ENCODE assay signal across 17 cellular contexts in genomic region chr11:95647805-95648379, GRCh38.
DNase-seq lines count a peak whose midpoint lies in the region; ATAC-seq and TF ChIP-seq lines count a peak whose summit lies in the region.
"Had no signal": no experiment of that assay in that cellular context is flagged by ENCODE, and none has a peak within 500 bp of the region (broad histone marks: within the 10 kb centered on the region; RNA-seq: fewer than 3 reads in every experiment).

No MANE protein-coding gene starts in this region.

- peaks cover 7% of the 10 kb centered on the region for H3K4me1 ChIP-seq in left ventricle myocardium inferior
- H3K4me1 ChIP-seq in prostate gland (replicated peaks), result no peaks in the 10 kb centered on the region
- H3K4me1 ChIP-seq in uterus, result no peaks in the 10 kb centered on the region
- no peaks in the 10 kb centered on the region for H3K4me1 ChIP-seq in PC-3 (ENCODE audit: insufficient read depth, low read length)
- no peaks in the 10 kb centered on the region for H3K4me1 ChIP-seq in A673 (ENCODE audit: insufficient read depth, low read length, poor library complexity, severe bottlenecking)
- H3K4me1 ChIP-seq: SJSA1 had no signal

- CTCF ChIA-PET in PC-3 (lab: Charles Lee), result no interaction called here
- CTCF ChIA-PET in A673 (lab: Charles Lee), result no interaction called here

- POLR2A ChIA-PET in PC-3 (lab: Charles Lee; ENCODE audit: unreplicated experiment), result no interaction called here
- POLR2A ChIA-PET in A673 (lab: Charles Lee; ENCODE audit: low non-redundant PET), result no interaction called here

- H3K79me2 ChIP-seq in PC-3 (ENCODE audit: low read length), result no peaks in the 10 kb centered on the region

- TF ChIP-seq POLR2A in prostate gland (IDR thresholded peaks at IDR 0.05) (no peak), uterus (IDR thresholded peaks at IDR 0.05) (no peak)

- no peaks in the 10 kb centered on the region for H3K27me3 ChIP-seq in left ventricle myocardium inferior (ENCODE audit: low read depth)
- no peaks in the 10 kb centered on the region for H3K27me3 ChIP-seq in prostate gland (replicated peaks; ENCODE audit: insufficient read depth)
- no peaks in the 10 kb centered on the region for H3K27me3 ChIP-seq in uterus
- H3K27me3 ChIP-seq in PC-3 (ENCODE audit: low read length), result peaks cover 52% of the 10 kb centered on the region
- no peaks in the 10 kb centered on the region for H3K27me3 ChIP-seq in A673 (replicated peaks; ENCODE audit: insufficient read depth, low read depth, low read length, poor library complexity)
- H3K27me3 ChIP-seq: SJSA1 had no signal

- no peaks in the 10 kb centered on the region for H4K20me1 ChIP-seq in PC-3 (ENCODE audit: low read length)

- H3K4me3 ChIP-seq in left ventricle myocardium inferior (no peak overlapping the region), prostate gland (no peak overlapping the region), uterus (no peak overlapping the region), PC-3 (ENCODE audit: low read length) (no peak overlapping the region), A673 (ENCODE audit: low read depth, low read length, poor library complexity, severe bottlenecking) (no peak overlapping the region)
- H3K4me3 ChIP-seq: SJSA1 had no signal

- TF ChIP-seq CTCF in left ventricle myocardium inferior (IDR thresholded peaks at IDR 0.05; ENCODE audit: borderline replicate concordance), result no peak
- no peak for TF ChIP-seq CTCF in prostate gland (IDR thresholded peaks at IDR 0.05)
- no peak for TF ChIP-seq CTCF in uterus (IDR thresholded peaks at IDR 0.05)
- TF ChIP-seq CTCF in PC-3 (conservative IDR thresholded peaks at IDR 0.05; ENCODE audit: low read depth, low read length), result no peak
- no peak for TF ChIP-seq CTCF in A673 (conservative IDR thresholded peaks at IDR 0.05; ENCODE audit: low read depth, low read length)

- intact Hi-C loops in left ventricle myocardium inferior (cut with micrococcal nuclease) (no loop called here), Right ventricle myocardium inferior (cut with DNase I) (no loop called here), prostate gland (cut with DNase I) (loop anchor here (2.0 to 10.0 kb wide), 3 partner anchors 34 to 57 kb away; no protein-coding TSS in a partner anchor), uterus (cut with DNase I; ENCODE audit: low total_unique reads) (no loop called here), PC-3 (cut with micrococcal nuclease) (no loop called here), A673 (cut with micrococcal nuclease; ENCODE audit: unreplicated experiment) (no loop called here)

- DNase-seq in left ventricle myocardium inferior (no peak), Right ventricle myocardium inferior (ENCODE audit: missing footprints) (no peak), kidney glomerular epithelial cell (lab: John Stamatoyannopoulos, UW) (peak; percentile 45), prostate gland (ENCODE audit: low spot score) (no peak), uterus (no peak), PC-3 (no peak), Kasumi-1 (lab: John Stamatoyannopoulos, UW) (no peak), A673 (ENCODE audit: low spot score) (no peak)
- DNase-seq: ACHN; activated CD4-positive, alpha-beta T cell treated with anti-CD3 and anti-CD28 coated beads for 48 hours; activated naive CD8-positive, alpha-beta T cell treated with anti-CD3 and anti-CD28 coated beads, Interleukin-2, amount 10 ng/mL, durations not matched to agents 7 days and 5 days; CD8-positive, alpha-beta memory T cell; H7; NCI-H187; NCI-H510A; stimulated activated CD4-positive, alpha-beta T cell treated with anti-CD3 and anti-CD28 coated beads, Interleukin-1b, Interleukin-23, amount 100 ng/mL, for 48 hours had no signal

- H3K9ac ChIP-seq in PC-3 (ENCODE audit: low read length), result no peak overlapping the region

- peak overlapping the region; percentile 50 for H3K27ac ChIP-seq in left ventricle myocardium inferior (replicated peaks)
- H3K27ac ChIP-seq in prostate gland, result peak overlapping the region; percentile 79 to 84
- H3K27ac ChIP-seq in uterus, result peak overlapping the region; percentile 52 to 62
- no peak overlapping the region for H3K27ac ChIP-seq in PC-3 (ENCODE audit: low read length)
- no peak overlapping the region for H3K27ac ChIP-seq in A673 (ENCODE audit: low read depth, low read length, poor library complexity, severe bottlenecking)
- H3K27ac ChIP-seq: SJSA1 had no signal

- WGBS in prostate gland, result 39% methylated on average over 3 of the region's 3 CpGs

- H3K36me3 ChIP-seq in left ventricle myocardium inferior, result no peaks in the 10 kb centered on the region
- H3K36me3 ChIP-seq in prostate gland, result no peaks in the 10 kb centered on the region
- no peaks in the 10 kb centered on the region for H3K36me3 ChIP-seq in uterus
- H3K36me3 ChIP-seq in PC-3 (ENCODE audit: low read depth, low read length), result no peaks in the 10 kb centered on the region
- no peaks in the 10 kb centered on the region for H3K36me3 ChIP-seq in A673 (ENCODE audit: insufficient read depth, low read length, poor library complexity, severe bottlenecking)
- H3K36me3 ChIP-seq: SJSA1 had no signal

- H3K9me2 ChIP-seq in PC-3 (replicated peaks; ENCODE audit: low read length), result no peaks in the 10 kb centered on the region

- no TSS peak for BruUV-seq in PC-3 (replicated peaks; lab: Mats Ljungman, UMichigan)
- no TSS peak for BruUV-seq in A673 (replicated peaks; lab: Mats Ljungman, UMichigan)

- no peak overlapping the region for H3K4me2 ChIP-seq in PC-3 (ENCODE audit: low read length)

- no peaks in the 10 kb centered on the region for H3F3A ChIP-seq in PC-3 (ENCODE audit: low read length, unreplicated experiment)

- H2AFZ ChIP-seq in PC-3 (ENCODE audit: low read length), result no peak overlapping the region

- H3K9me3 ChIP-seq in left ventricle myocardium inferior (replicated peaks) (peaks cover 11% of the 10 kb centered on the region), prostate gland (no peaks in the 10 kb centered on the region), uterus (no peaks in the 10 kb centered on the region), PC-3 (ENCODE audit: low read length) (no peaks in the 10 kb centered on the region), A673 (ENCODE audit: low read depth, low read length, poor library complexity, severe bottlenecking) (no peaks in the 10 kb centered on the region)
- H3K9me3 ChIP-seq: SJSA1 had no signal

- ATAC-seq in Right ventricle myocardium inferior, result no peak
- ATAC-seq in PC-3, result no peak

Comparison
In these comparisons a context has a peak if more than half of its experiments do, and no peak if none do; other contexts are left out.
1. H3K27ac ChIP-seq: peak in left ventricle myocardium inferior (single experiment), prostate gland (2 of 2) and uterus (2 of 2); none in PC-3 (single experiment) and A673 (single experiment).